ENCODE assay signal across 11 cellular contexts in the genomic region with DNA sequence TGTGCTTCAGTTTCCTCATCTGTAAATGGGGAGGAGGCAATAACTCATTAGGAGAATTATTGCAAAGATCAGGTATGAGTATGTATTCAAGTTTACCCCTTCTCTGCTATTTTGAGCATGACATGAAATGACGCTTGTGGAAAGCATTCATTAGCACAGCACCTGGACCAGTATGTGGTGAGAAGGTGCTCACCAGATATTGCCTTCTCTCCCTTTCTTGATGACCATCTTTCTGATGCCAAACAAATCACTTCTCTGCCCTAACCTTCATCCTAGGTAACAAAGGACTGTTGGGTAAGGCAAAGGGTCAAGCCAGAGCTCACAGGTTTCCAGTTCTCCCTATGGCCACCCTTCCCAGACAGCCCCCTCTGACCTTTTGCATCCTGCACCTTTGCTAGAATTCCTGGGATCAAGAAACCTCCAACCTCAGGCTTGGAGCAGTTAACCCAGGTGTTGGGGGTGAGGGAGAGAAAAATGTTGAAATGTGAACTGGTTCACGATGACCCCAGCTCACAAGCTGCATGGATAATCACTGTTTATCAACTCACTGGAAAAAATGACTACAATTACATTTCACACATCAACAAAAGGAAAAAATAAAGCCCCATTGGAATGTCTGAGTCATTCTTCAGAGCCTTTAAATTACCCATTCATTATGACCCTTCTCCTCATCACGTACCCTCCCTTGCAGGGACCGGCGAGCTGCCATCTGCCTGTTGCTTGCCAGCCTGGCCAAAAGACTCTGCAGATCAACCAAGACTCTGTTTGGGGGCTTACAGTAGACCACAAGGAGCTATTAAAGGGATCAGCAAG. TPM values are rescaled to one million over a fixed set of nuclear protein-coding genes. Genes with fewer than 3 reads are reported as not detected.
DNase-seq lines count a peak whose midpoint lies in the region; FAIRE-seq and TF ChIP-seq lines count a peak whose summit lies in the region.
"Had no signal": no experiment of that assay in that cellular context is flagged by ENCODE, and none has a peak within 500 bp of the region (broad histone marks: within the 10 kb centered on the region; RNA-seq: fewer than 3 reads in every experiment).

No MANE protein-coding gene starts in this region.

- H2AK5ac ChIP-seq in mesenchymal stem cell (ENCODE audit: low read length, severe bottlenecking): no peak overlapping the region

- H2AFZ ChIP-seq in astrocyte (ENCODE audit: low read depth, low read length) (no peak overlapping the region), mesenchymal stem cell (ENCODE audit: low read depth, low read length) (no peak overlapping the region)

- H3K79me2 ChIP-seq in astrocyte (ENCODE audit: insufficient read depth, low read length): no peaks in the 10 kb centered on the region

- no peak overlapping the region for H2BK5ac ChIP-seq in mesenchymal stem cell (ENCODE audit: low read depth, low read length, poor library complexity, severe bottlenecking)

- no peak overlapping the region for H4K91ac ChIP-seq in mesenchymal stem cell (ENCODE audit: low read length)

- no peak overlapping the region for H3K4ac ChIP-seq in mesenchymal stem cell (ENCODE audit: low read depth in 1 of 2, low read length in 2 of 2)

- peaks cover 33% of the 10 kb centered on the region for H3K4me1 Mint-ChIP-seq in astrocyte (ENCODE audit: low read depth, unreplicated experiment)

- no peak overlapping the region for H3K23ac ChIP-seq in mesenchymal stem cell (ENCODE audit: low read length in 2 of 2)

- no peak overlapping the region for H3K14ac ChIP-seq in mesenchymal stem cell (ENCODE audit: low read length in 2 of 2)

- H3K27me3 ChIP-seq in astrocyte (ENCODE audit: insufficient read depth, low read length) (no peaks in the 10 kb centered on the region), mesenchymal stem cell (ENCODE audit: control insufficient read depth in 1 of 2, insufficient read depth in 1 of 2, low read length in 2 of 2) (peaks cover 1 to 3% of the 10 kb centered on the region in 2 experiments)
- H3K27me3 ChIP-seq: esophagus muscularis mucosa had no signal

- H3K79me1 ChIP-seq in mesenchymal stem cell (replicated peaks; ENCODE audit: low read length, poor library complexity, severe bottlenecking): no peaks in the 10 kb centered on the region

- WGBS in mesenchymal stem cell: 25% methylated on average over 5 of the region's 5 CpGs

- H4K8ac ChIP-seq in mesenchymal stem cell (ENCODE audit: low read length): no peak overlapping the region

- H3K18ac ChIP-seq in mesenchymal stem cell (ENCODE audit: low read depth in 1 of 2, low read length in 2 of 2): no peak overlapping the region

- H2BK15ac ChIP-seq in mesenchymal stem cell (ENCODE audit: low read depth, poor library complexity, severe bottlenecking): no peak overlapping the region

- H3K9me3 ChIP-seq in astrocyte (ENCODE audit: insufficient read depth, low read depth, low read length): no peaks in the 10 kb centered on the region
- H3K9me3 ChIP-seq in mesenchymal stem cell (ENCODE audit: control insufficient read depth, low read length): no peaks in the 10 kb centered on the region
- H3K9me3 ChIP-seq: esophagus muscularis mucosa had no signal

- H3K9me3 Mint-ChIP-seq in astrocyte (ENCODE audit: unreplicated experiment): no peaks in the 10 kb centered on the region

- no peak for TF ChIP-seq CTCF in astrocyte (IDR thresholded peaks at IDR 0.05; ENCODE audit: insufficient read depth, low read depth, low read length)
- no peak for TF ChIP-seq CTCF in GM10266 (IDR thresholded peaks at IDR 0.05; ENCODE audit: control insufficient read depth, insufficient read depth, low read depth, missing control alignments)

- H3K36me3 Mint-ChIP-seq in astrocyte (ENCODE audit: low read depth, unreplicated experiment): no peaks in the 10 kb centered on the region

- peaks cover 10% of the 10 kb centered on the region for H3K27me3 Mint-ChIP-seq in astrocyte (ENCODE audit: low read depth, unreplicated experiment)

- H3K36me3 ChIP-seq in astrocyte (ENCODE audit: insufficient read depth, low read length) (no peaks in the 10 kb centered on the region), mesenchymal stem cell (ENCODE audit: control insufficient read depth in 1 of 2, insufficient read depth in 2 of 2, low read depth in 1 of 2, low read length in 2 of 2) (no peaks in the 10 kb centered on the region)
- H3K36me3 ChIP-seq: esophagus muscularis mucosa had no signal

- H3K4me1 ChIP-seq in astrocyte (ENCODE audit: insufficient read depth, low read length) (peaks cover 30% of the 10 kb centered on the region), mesenchymal stem cell (ENCODE audit: control insufficient read depth, insufficient read depth, low read depth, low read length) (peaks cover 2% of the 10 kb centered on the region)

- peak overlapping the region; percentile 56 for H3K4me2 ChIP-seq in astrocyte (ENCODE audit: low read length)
- H3K4me2 ChIP-seq in mesenchymal stem cell (ENCODE audit: low read length, poor library complexity, severe bottlenecking): no peak overlapping the region

- no peaks in the 10 kb centered on the region for H4K20me1 ChIP-seq in astrocyte (ENCODE audit: insufficient read depth, low read length)

- H3K4me3 Mint-ChIP-seq in astrocyte (ENCODE audit: unreplicated experiment): no peak overlapping the region

- H2BK12ac ChIP-seq in mesenchymal stem cell (ENCODE audit: low read length in 2 of 2): peak overlapping the region in 1 of 2 experiments; percentile 37

- FAIRE-seq in astrocyte (lab: Jason Lieb, UNC): peak; percentile 94

- H3K4me3 ChIP-seq in astrocyte (ENCODE audit: insufficient read depth, low read depth, low read length) (no peak overlapping the region), mesenchymal stem cell (ENCODE audit: insufficient read depth in 1 of 2, low read depth in 1 of 2, low read length in 2 of 2) (no peak overlapping the region)
- H3K4me3 ChIP-seq: esophagus muscularis mucosa had no signal

- DNase-seq in AG08396 (ENCODE audit: low spot score) (peak; percentile 64), HT-29 (ENCODE audit: low spot score) (peak; percentile 71), astrocyte (ENCODE audit: low read depth) (peak; percentile 86), mesenchymal stem cell (peak; percentile 85), GM10266 (ENCODE audit: extremely low spot score) (no peak), iPS-NIHi7 (ENCODE audit: extremely low spot score) (no peak), superior temporal gyrus (ENCODE audit: extremely low spot score) (no peak), KG1 (lab: John Stamatoyannopoulos, UW) (no peak)
- DNase-seq: NCI-H1694 treated with DMSO at 0.1 percent for 48 hours had no signal

- peak overlapping the region; percentile 51 for H3K27ac Mint-ChIP-seq in astrocyte (ENCODE audit: unreplicated experiment)

- H3K27ac ChIP-seq in astrocyte (ENCODE audit: low read depth, low read length) (peak overlapping the region; percentile 70), mesenchymal stem cell (ENCODE audit: low read length, poor library complexity, severe bottlenecking) (no peak overlapping the region)
- H3K27ac ChIP-seq: esophagus muscularis mucosa, VCaP had no signal

- no peak overlapping the region for H2BK120ac ChIP-seq in mesenchymal stem cell (ENCODE audit: low read depth, low read length)

- H3K9ac ChIP-seq in astrocyte (ENCODE audit: low read length) (peak overlapping the region; percentile 9), mesenchymal stem cell (ENCODE audit: low read length) (no peak overlapping the region)

RNA-seq across cellular contexts. Expression of a gene that starts 41.6 kb away (rescaled TPM):
- 0.10 and 0.42 TPM in 2 replicates for total RNA-seq in HT-29 (2014; rRNA removed; shearing (Covaris generic))
- total RNA-seq in astrocyte: 51.7 and 63.7 TPM in 2 replicates
- 76.4 TPM for polyA plus RNA-seq in mesenchymal stem cell (2013, experiment 1 of 2)
- polyA plus RNA-seq in mesenchymal stem cell (2013, experiment 2 of 2): 77.4 TPM

Comparison
In these comparisons a context has a peak if more than half of its experiments do, and no peak if none do; other contexts are left out.
1. DNase-seq: peak in AG08396 (single experiment), HT-29 (single experiment), astrocyte (single experiment) and mesenchymal stem cell (single experiment); none in GM10266 (single experiment), iPS-NIHi7 (single experiment), superior temporal gyrus (single experiment) and KG1 (single experiment).
2. RNA of a gene that starts 41.6 kb away (total RNA-seq): 51.7 to 63.7 TPM in astrocyte; 0.10 to 0.42 TPM in HT-29; every median in the first group is over 10 times any median in the second.